ENCODE assay signal across 8 cellular contexts in genomic region chr7:2886900-2887299, GRCh38. TPM values are rescaled to one million over a fixed set of nuclear protein-coding genes. Genes with fewer than 3 reads are reported as not detected.
DNase-seq lines count a peak whose midpoint lies in the region; ATAC-seq and TF ChIP-seq lines count a peak whose summit lies in the region.

No MANE protein-coding gene starts in this region.

- intact Hi-C loops in thyroid gland (cut with DNase I), result no loop called here

- H3K27me3 ChIP-seq in HAP-1 (ENCODE audit: low read depth), result no peaks in the 10 kb centered on the region
- H3K27me3 ChIP-seq in WERI-Rb-1 (ENCODE audit: insufficient read depth, low read depth, severe bottlenecking), result no peaks in the 10 kb centered on the region
- no peaks in the 10 kb centered on the region for H3K27me3 ChIP-seq in lung (ENCODE audit: control insufficient read depth, insufficient read depth)
- H3K27me3 ChIP-seq in thyroid gland, result no peaks in the 10 kb centered on the region

- H3K4me1 ChIP-seq in HAP-1 (no peaks in the 10 kb centered on the region), lung (ENCODE audit: control insufficient read depth in 2 of 2, insufficient read depth in 2 of 2, low read length in 2 of 2) (no peaks in the 10 kb centered on the region), thyroid gland (no peaks in the 10 kb centered on the region)

- ATAC-seq in lung (ENCODE audit: insufficient read depth, low FRiP score), result no peak
- no peak for ATAC-seq in HG03196 (IDR thresholded peaks at IDR 0.05; ENCODE audit: unreplicated experiment)

- H3K36me3 ChIP-seq in HAP-1 (replicated peaks), result no peaks in the 10 kb centered on the region
- H3K36me3 ChIP-seq in WERI-Rb-1, result no peaks in the 10 kb centered on the region
- H3K36me3 ChIP-seq in lung (ENCODE audit: control insufficient read depth in 2 of 2, insufficient read depth in 2 of 2, low read length in 2 of 2), result no peaks in the 10 kb centered on the region
- H3K36me3 ChIP-seq in thyroid gland, result no peaks in the 10 kb centered on the region

- DNase-seq in COLO829 (ENCODE audit: low spot score) (peak; percentile 94), HAP-1 (ENCODE audit: low spot score in 2 of 2) (peak; percentile 44 to 69), NCI-H2227 (lab: John Stamatoyannopoulos, UW; ENCODE audit: unreplicated experiment) (peak; percentile 75), WERI-Rb-1 (peak; percentile 73), ecto neural progenitor cell (ENCODE audit: low spot score) (peak; percentile 74), lung (ENCODE audit: low spot score) (peak; percentile 38), thyroid gland (peak in 1 of 2 donors; percentile 17)

- in situ Hi-C loops in HAP-1 (cut with MboI; ENCODE audit: low sequenced_read_pairs), result no loop called here

- TF ChIP-seq POLR2A in thyroid gland (IDR thresholded peaks at IDR 0.05), result no peak

- H3K4me3 ChIP-seq in HAP-1, result no peak overlapping the region
- no peak overlapping the region for H3K4me3 ChIP-seq in WERI-Rb-1 (ENCODE audit: low read depth, low read length)
- no peak overlapping the region for H3K4me3 ChIP-seq in lung
- H3K4me3 ChIP-seq in thyroid gland (replicated peaks in 1 of 3), result no peak overlapping the region

- WGBS in lung, 2 donors, result 24 to 25% methylated on average over 12 of the region's 12 CpGs
- 5 to 26% methylated on average over 8 to 12 of the region's 12 CpGs for WGBS in thyroid gland, 2 donors

- H3K27ac ChIP-seq in WERI-Rb-1 (no peak overlapping the region), lung (ENCODE audit: low read depth in 1 of 2, low read length in 1 of 2) (no peak overlapping the region), thyroid gland (no peak overlapping the region)

- H3K9me3 ChIP-seq in HAP-1, result no peaks in the 10 kb centered on the region
- H3K9me3 ChIP-seq in WERI-Rb-1 (ENCODE audit: severe bottlenecking), result no peaks in the 10 kb centered on the region
- no peaks in the 10 kb centered on the region for H3K9me3 ChIP-seq in lung (ENCODE audit: control insufficient read depth in 2 of 2, insufficient read depth in 1 of 2, low read length in 1 of 2)
- no peaks in the 10 kb centered on the region for H3K9me3 ChIP-seq in thyroid gland

- peak; percentile 89 for TF ChIP-seq CTCF in WERI-Rb-1 (IDR thresholded peaks at IDR 0.05; ENCODE audit: low read depth, low read length)
- peak; percentile 69 for TF ChIP-seq CTCF in lung (IDR thresholded peaks at IDR 0.05; ENCODE audit: control extremely low read depth, extremely low read depth)
- TF ChIP-seq CTCF in thyroid gland (IDR thresholded peaks at IDR 0.05), result peak in 4 of 6 experiments; percentile 17 to 43 (median 37)

RNA-seq across cellular contexts. Expression of gene GNA12, which starts 42.8 kb away (rescaled TPM):
- 10 to 100 TPM; 34.4 to 51.9 TPM for total RNA-seq in lung
- polyA plus RNA-seq in lung, result 10 to 100 TPM; 11.0 to 32.6 TPM
- total RNA-seq in thyroid gland, result 10 to 100 TPM; 17.9 to 33.3 (median 21.7) TPM

Comparison
In these comparisons a context has a peak if more than half of its experiments do, and no peak if none do; other contexts are left out.
1. CTCF ChIP-seq: peak in every context shown above with its lines; median percentile 89 in WERI-Rb-1; 69 in lung; 37 in thyroid gland.